Comparison of ENCODE assay signal across 38 cellular contexts in genomic region chr12:108090932-108091331, GRCh38. TPM values are rescaled to one million over a fixed set of nuclear protein-coding genes. Genes with fewer than 3 reads are reported as not detected.
"Had no signal": no experiment of that assay in that cellular context is flagged by ENCODE, and none has a peak within 500 bp of the region (broad histone marks: within the 10 kb centered on the region; RNA-seq: fewer than 3 reads in every experiment).

No MANE protein-coding gene starts in this region.

- H3K4me3 Mint-ChIP-seq: activated B cell treated with CpG ODN at 0.5 μM for 24 hours; activated CD4-positive, alpha-beta memory T cell treated with anti-CD3 and anti-CD28 coated beads for 36 hours; activated CD4-positive, alpha-beta T cell treated with anti-CD3 and anti-CD28 coated beads, Interleukin-2, amount 10 ng/mL, durations not matched to agents 24 days and 14 days; activated CD8-positive, alpha-beta T cell treated with anti-CD3 and anti-CD28 coated beads for 36 hours; activated naive CD4-positive, alpha-beta T cell treated with anti-CD3 and anti-CD28 coated beads for 36 hours; activated naive CD8-positive, alpha-beta T cell treated with anti-CD3 and anti-CD28 coated beads for 36 hours; activated T-cell treated with anti-CD3 and anti-CD28 coated beads, Interleukin-2, amount 50 U/mL, for 4 hours; activated T-cell treated with anti-CD3 and anti-CD28 coated beads, Interleukin-2, amount 50 U/mL, for 72 hours; activated T-helper 1 cell treated with anti-CD3 and anti-CD28 coated beads, Interleukin-12 subunit alpha, Interleukin-12 subunit beta, Interleukin-2, Interleukin-4 antibody, amounts not matched to agents 30 ng/mL and 10 ng/mL and 1 ng/mL, durations not matched to agents 14 hours and 24 hours and 36 hours; activated T-helper 17 cell treated with anti-CD3 and anti-CD28 coated beads, Interleukin-2, amount 50 U/mL, for 72 hours; T-helper 1 cell treated with Interleukin-12 subunit alpha and Interleukin-12 subunit beta and Interleukin-4 antibody, amounts not matched to agents 30 μg/mL and 1 μg/mL, for 36 hours; T-helper 2 cell treated with Interferon-gamma antibody and Interleukin-4, amounts not matched to agents 5 μg/mL and 100 μg/mL, for 36 hours had no signal

- ATAC-seq: activated CD8-positive, alpha-beta T cell treated with anti-CD3 and anti-CD28 coated beads for 36 hours; activated naive CD4-positive, alpha-beta T cell treated with anti-CD3 and anti-CD28 coated beads, Interleukin-2, amount 50 U/mL, for 72 hours; activated T-cell treated with anti-CD3 and anti-CD28 coated beads, Interleukin-2, amount 50 U/mL, for 4 hours; activated T-cell treated with anti-CD3 and anti-CD28 coated beads, Interleukin-2, amount 50 U/mL, for 72 hours; activated T-helper 17 cell treated with anti-CD3 and anti-CD28 coated beads, Interleukin-2, amount 50 U/mL, for 72 hours; body of pancreas had no signal

- H3K4me3 ChIP-seq: adrenal gland, body of pancreas, breast epithelium had no signal

- H3K27me3 Mint-ChIP-seq: activated CD4-positive, alpha-beta T cell treated with anti-CD3 and anti-CD28 coated beads, Interleukin-2, amount 10 ng/mL, durations not matched to agents 24 days and 14 days had no signal

- H3K4me1 Mint-ChIP-seq: activated B cell treated with CpG ODN at 0.5 μM for 24 hours; activated CD4-positive, alpha-beta T cell treated with anti-CD3 and anti-CD28 coated beads, Interleukin-2, amount 10 ng/mL, durations not matched to agents 24 days and 14 days; activated naive CD8-positive, alpha-beta T cell treated with anti-CD3 and anti-CD28 coated beads for 36 hours; activated T-helper 17 cell treated with anti-CD3 and anti-CD28 coated beads, Interleukin-2, amount 50 U/mL, for 72 hours had no signal

- H3K27me3 ChIP-seq: body of pancreas, brain microvascular endothelial cell, breast epithelium had no signal

- H3K36me3 Mint-ChIP-seq: activated CD4-positive, alpha-beta memory T cell treated with anti-CD3 and anti-CD28 coated beads for 36 hours; activated naive CD4-positive, alpha-beta T cell treated with anti-CD3 and anti-CD28 coated beads, Interleukin-2, amount 50 U/mL, for 72 hours; activated naive CD8-positive, alpha-beta T cell treated with anti-CD3 and anti-CD28 coated beads for 36 hours had no signal

- H3K9me3 Mint-ChIP-seq: activated CD4-positive, alpha-beta T cell treated with anti-CD3 and anti-CD28 coated beads, Interleukin-2, amount 10 ng/mL, durations not matched to agents 24 days and 14 days; T-helper 2 cell treated with Interferon-gamma antibody and Interleukin-4, amounts not matched to agents 5 μg/mL and 100 μg/mL, for 36 hours had no signal

- FAIRE-seq: astrocyte, TTC549 had no signal

- H3K9me3 ChIP-seq: adrenal gland, body of pancreas had no signal

- DNase-seq: activated B cell treated with CpG ODN at 0.5 μM for 24 hours; activated CD4-positive, alpha-beta memory T cell treated with anti-CD3 and anti-CD28 coated beads for 36 hours; activated CD4-positive, alpha-beta T cell treated with anti-CD3 and anti-CD28 coated beads for 4 hours; activated CD4-positive, alpha-beta T cell treated with anti-CD3 and anti-CD28 coated beads, Interleukin-2, amount 10 ng/mL, durations not matched to agents 24 days and 14 days; activated CD4-positive, alpha-beta T cell treated with anti-CD3 and anti-CD28 coated beads, Interleukin-2, amount 50 U/mL, for 1 hour; activated CD4-positive, alpha-beta T cell treated with anti-CD3 and anti-CD28 coated beads, Interleukin-2, amount 50 U/mL, for 4 hours; activated CD4-positive, CD25-positive, alpha-beta regulatory T cell treated with anti-CD3 and anti-CD28 coated beads, Interleukin-2, amount 50 U/mL, for 72 hours; activated CD8-positive, alpha-beta memory T cell treated with anti-CD3 and anti-CD28 coated beads, Interleukin-2, amount 50 U/mL, for 4 hours; activated CD8-positive, alpha-beta T cell treated with anti-CD3 and anti-CD28 coated beads for 36 hours; activated effector memory CD4-positive, alpha-beta T cell treated with anti-CD3 and anti-CD28 coated beads, Interleukin-2, amount 50 U/mL, for 16 hours; activated gamma-delta T cell treated with Interleukin-2 at 50 U/mL for 16 hours; activated naive CD4-positive, alpha-beta T cell; activated naive CD4-positive, alpha-beta T cell treated with anti-CD3 and anti-CD28 coated beads for 36 hours; activated naive CD4-positive, alpha-beta T cell treated with anti-CD3 and anti-CD28 coated beads, Interleukin-2, amount 50 U/mL, for 16 hours; activated naive CD8-positive, alpha-beta T cell treated with anti-CD3 and anti-CD28 coated beads for 36 hours; activated T-cell treated with anti-CD3 and anti-CD28 coated beads for 4 hours; activated T-cell treated with anti-CD3 and anti-CD28 coated beads, Interleukin-2, amount 50 U/mL, for 1 hour; activated T-cell treated with anti-CD3 and anti-CD28 coated beads, Interleukin-2, amount 50 U/mL, for 4 hours; activated T-cell treated with anti-CD3 and anti-CD28 coated beads, Interleukin-2, amount 50 U/mL, for 72 hours; adrenal gland; amniotic stem cell; aorta; body of pancreas; brain microvascular endothelial cell; central memory CD4-positive, alpha-beta T cell; T-helper 1 cell; T-helper 2 cell; T-helper 9 cell had no signal

- H3K27ac Mint-ChIP-seq: activated B cell treated with CpG ODN at 0.5 μM for 24 hours; activated CD4-positive, alpha-beta memory T cell treated with anti-CD3 and anti-CD28 coated beads for 36 hours; activated CD4-positive, alpha-beta T cell treated with anti-CD3 and anti-CD28 coated beads, Interleukin-2, amount 10 ng/mL, durations not matched to agents 24 days and 14 days; activated CD8-positive, alpha-beta T cell treated with anti-CD3 and anti-CD28 coated beads for 36 hours; activated naive CD4-positive, alpha-beta T cell treated with anti-CD3 and anti-CD28 coated beads for 36 hours; activated naive CD4-positive, alpha-beta T cell treated with anti-CD3 and anti-CD28 coated beads, Interleukin-2, amount 50 U/mL, for 72 hours; activated naive CD8-positive, alpha-beta T cell treated with anti-CD3 and anti-CD28 coated beads for 36 hours; activated T-cell treated with anti-CD3 and anti-CD28 coated beads, Interleukin-2, amount 50 U/mL, for 72 hours; activated T-helper 1 cell treated with anti-CD3 and anti-CD28 coated beads, Interleukin-12 subunit alpha, Interleukin-12 subunit beta, Interleukin-2, Interleukin-4 antibody, amounts not matched to agents 30 ng/mL and 10 ng/mL and 1 ng/mL, durations not matched to agents 14 hours and 24 hours and 36 hours; activated T-helper 17 cell treated with anti-CD3 and anti-CD28 coated beads, Interleukin-2, amount 50 U/mL, for 72 hours; T-helper 1 cell treated with Interleukin-12 subunit alpha and Interleukin-12 subunit beta and Interleukin-4 antibody, amounts not matched to agents 30 μg/mL and 1 μg/mL, for 36 hours; T-helper 2 cell treated with Interferon-gamma antibody and Interleukin-4, amounts not matched to agents 5 μg/mL and 100 μg/mL, for 36 hours had no signal

- H3K27ac ChIP-seq: adrenal gland, body of pancreas, brain microvascular endothelial cell, breast epithelium, VCaP had no signal

- H3K4me1 ChIP-seq: adrenal gland, body of pancreas, breast epithelium had no signal

- H3K36me3 ChIP-seq: adrenal gland, brain microvascular endothelial cell, breast epithelium had no signal

RNA-seq across cellular contexts. Expression of gene WSCD2, which starts 38.2 kb away (rescaled TPM):
- total RNA-seq: activated CD4-positive, alpha-beta memory T cell treated with anti-CD3 and anti-CD28 coated beads for 36 hours; activated CD4-positive, alpha-beta T cell treated with anti-CD3 and anti-CD28 coated beads, Interleukin-2, amount 10 ng/mL, durations not matched to agents 24 days and 14 days; activated CD8-positive, alpha-beta memory T cell treated with anti-CD3 and anti-CD28 coated beads for 36 hours; activated CD8-positive, alpha-beta T cell treated with anti-CD3 and anti-CD28 coated beads for 36 hours; activated naive CD4-positive, alpha-beta T cell treated with anti-CD3 and anti-CD28 coated beads for 36 hours; activated naive CD4-positive, alpha-beta T cell treated with anti-CD3 and anti-CD28 coated beads, Interleukin-2, amount 50 U/mL, for 72 hours; activated naive CD8-positive, alpha-beta T cell treated with anti-CD3 and anti-CD28 coated beads for 36 hours; activated T-cell treated with anti-CD3 and anti-CD28 coated beads, Interleukin-2, amount 50 U/mL, for 4 hours; activated T-cell treated with anti-CD3 and anti-CD28 coated beads, Interleukin-2, amount 50 U/mL, for 72 hours; activated T-helper 1 cell treated with anti-CD3 and anti-CD28 coated beads, Interleukin-12 subunit alpha, Interleukin-12 subunit beta, Interleukin-2, Interleukin-4 antibody, amounts not matched to agents 30 ng/mL and 10 ng/mL and 1 ng/mL, durations not matched to agents 14 hours and 24 hours and 36 hours; activated T-helper 17 cell treated with anti-CD3 and anti-CD28 coated beads, Interleukin-2, amount 50 U/mL, for 72 hours had no signal
